In the genomic region with DNA sequence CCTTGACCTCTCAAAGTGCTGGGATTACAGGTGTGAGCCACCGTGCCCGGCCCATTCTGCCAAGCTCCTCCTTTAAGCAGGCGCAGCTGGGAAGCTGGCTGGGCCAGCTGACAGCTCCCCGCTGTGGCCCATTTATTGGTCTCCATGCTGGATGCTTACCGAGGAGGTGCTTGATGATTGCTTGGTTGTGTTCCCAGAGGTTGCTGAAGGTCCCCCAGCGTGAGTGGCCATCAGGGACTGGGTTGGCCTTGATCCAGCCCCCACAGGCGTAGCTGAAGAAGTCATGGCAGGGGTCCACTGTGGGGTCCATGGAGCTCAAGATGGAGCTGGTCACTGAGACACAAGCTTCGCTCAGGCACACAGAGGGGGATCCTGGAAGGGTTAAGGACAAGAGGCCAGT, we compare ENCODE assay signal across 16 cellular contexts. TPM values are rescaled to one million over a fixed set of nuclear protein-coding genes. Genes with fewer than 3 reads are reported as not detected.
DNase-seq lines count a peak whose midpoint lies in the region; ATAC-seq and TF ChIP-seq lines count a peak whose summit lies in the region.
"Had no signal": no experiment of that assay in that cellular context is flagged by ENCODE, and none has a peak within 500 bp of the region (broad histone marks: within the 10 kb centered on the region; RNA-seq: fewer than 3 reads in every experiment).

No MANE protein-coding gene starts in this region.

- H3F3A ChIP-seq in GM23338 (replicated peaks; ENCODE audit: low read depth): no peaks in the 10 kb centered on the region

- no peaks in the 10 kb centered on the region for H3K4me1 ChIP-seq in CD8-positive, alpha-beta T cell (ENCODE audit: insufficient read depth, low read length)
- no peaks in the 10 kb centered on the region for H3K4me1 ChIP-seq in GM23338 (ENCODE audit: insufficient read depth)

- peaks cover 14% of the 10 kb centered on the region for H3K36me3 ChIP-seq in CD8-positive, alpha-beta T cell (ENCODE audit: insufficient read depth, low read length)
- H3K36me3 ChIP-seq in GM23338 (ENCODE audit: insufficient read depth): no peaks in the 10 kb centered on the region

- H3K79me2 ChIP-seq in GM23338 (replicated peaks; ENCODE audit: insufficient read depth): no peaks in the 10 kb centered on the region

- 0 out of 2 replicates have a peak, but pooled peaks cover 4% of the 10 kb centered on the region for H4K20me1 ChIP-seq in GM23338 (replicated peaks; ENCODE audit: insufficient read depth)

- no peak for TF ChIP-seq POLR2A in GM18505 (IDR thresholded peaks at IDR 0.05; ENCODE audit: borderline replicate concordance, extremely low read depth, insufficient read depth, insufficient read length)

- POLR2A ChIA-PET in CD8-positive, alpha-beta T cell (lab: Charles Lee): interaction anchor here (1.2 to 3.2 kb wide), 2 partner anchors 21 to 73 kb away, joined by 3 to 19 read pairs; no protein-coding TSS in a partner anchor

- no peak overlapping the region for H3K27ac ChIP-seq in CD8-positive, alpha-beta T cell (ENCODE audit: low read depth, low read length)
- H3K27ac ChIP-seq in GM23338 (ENCODE audit: low read depth): no peak overlapping the region
- H3K27ac ChIP-seq in coronary artery: peak overlapping the region in 1 of 2 donors; percentile 1

- no peaks in the 10 kb centered on the region for H3K9me3 Mint-ChIP-seq in activated T-cell treated with anti-CD3 and anti-CD28 coated beads, Interleukin-2, amount 50 U/mL, for 72 hours
- H3K9me3 Mint-ChIP-seq in CD8-positive, alpha-beta T cell: no peaks in the 10 kb centered on the region
- no peaks in the 10 kb centered on the region for H3K9me3 Mint-ChIP-seq in GM23338

- no peaks in the 10 kb centered on the region for H3K9me2 ChIP-seq in GM23338 (ENCODE audit: insufficient read depth)

- peaks cover 7 to 40% of the 10 kb centered on the region in 2 donors for H3K36me3 Mint-ChIP-seq in activated T-cell treated with anti-CD3 and anti-CD28 coated beads, Interleukin-2, amount 50 U/mL, for 72 hours (ENCODE audit: insufficient read depth in 2 of 2)
- H3K36me3 Mint-ChIP-seq in CD8-positive, alpha-beta T cell: peaks cover 81% of the 10 kb centered on the region
- H3K36me3 Mint-ChIP-seq in GM23338 (ENCODE audit: low read depth): peaks cover 3% of the 10 kb centered on the region; the same call in 2 of the 3 replicates

- no peak overlapping the region for H3K4me2 ChIP-seq in GM23338

- DNase-seq in activated T-cell treated with anti-CD3 and anti-CD28 coated beads, Interleukin-2, amount 50 U/mL, for 72 hours: no peak
- no peak for DNase-seq in activated T-cell treated with anti-CD3 and anti-CD28 coated beads, Interleukin-2, amount 50 U/mL, for 1 hour
- DNase-seq in CD8-positive, alpha-beta T cell: no peak
- DNase-seq in GM23338 (ENCODE audit: low spot score): no peak
- peak; percentile 70 for DNase-seq in coronary artery (ENCODE audit: low spot score)
- DNase-seq in anterior cingulate cortex (lab: John Stamatoyannopoulos, UW): no peak
- DNase-seq: DMS53, KG1, NCI-H1048, NCI-H1694 treated with DMSO at 0.1 percent for 48 hours, NCI-H2107, NCI-H2227 treated with DMSO at 0.1 percent for 48 hours, NCI-H526, OCI-M1, SHP77 treated with DMSO at 0.1 percent for 48 hours had no signal

- H3K4me3 ChIP-seq in CD8-positive, alpha-beta T cell (ENCODE audit: low read depth, low read length): no peak overlapping the region
- H3K4me3 ChIP-seq in GM23338 (no peak overlapping the region), coronary artery (no peak overlapping the region)

- no peak for TF ChIP-seq CTCF in CD8-positive, alpha-beta T cell (IDR thresholded peaks at IDR 0.05)
- TF ChIP-seq CTCF in GM23338 (conservative IDR thresholded peaks at IDR 0.05; ENCODE audit: low read depth in 2 of 2) (no peak), coronary artery (IDR thresholded peaks at IDR 0.05) (no peak)

- H3K9me3 ChIP-seq in CD8-positive, alpha-beta T cell (ENCODE audit: low read length): no peaks in the 10 kb centered on the region

- no peaks in the 10 kb centered on the region for H3K27me3 Mint-ChIP-seq in activated T-cell treated with anti-CD3 and anti-CD28 coated beads, Interleukin-2, amount 50 U/mL, for 72 hours (ENCODE audit: low read depth)
- H3K27me3 Mint-ChIP-seq in CD8-positive, alpha-beta T cell (ENCODE audit: low read depth): no peaks in the 10 kb centered on the region
- H3K27me3 Mint-ChIP-seq in GM23338 (ENCODE audit: insufficient read depth, low read depth, poor library complexity): peaks cover 11% of the 10 kb centered on the region

- H3K4me3 Mint-ChIP-seq in activated T-cell treated with anti-CD3 and anti-CD28 coated beads, Interleukin-2, amount 50 U/mL, for 72 hours: no peak overlapping the region
- no peak overlapping the region for H3K4me3 Mint-ChIP-seq in CD8-positive, alpha-beta T cell
- H3K4me3 Mint-ChIP-seq in GM23338: no peak overlapping the region

- CTCF ChIA-PET in CD8-positive, alpha-beta T cell (lab: Charles Lee): interaction anchor here (7.0 to 7.7 kb wide), 3 partner anchors 14 to 95 kb away, joined by 90 to 125 read pairs (median 99); no protein-coding TSS in a partner anchor

- H3K4me1 Mint-ChIP-seq in activated T-cell treated with anti-CD3 and anti-CD28 coated beads, Interleukin-2, amount 50 U/mL, for 72 hours (ENCODE audit: low read depth): peaks cover 45% of the 10 kb centered on the region
- peaks cover 12% of the 10 kb centered on the region for H3K4me1 Mint-ChIP-seq in CD8-positive, alpha-beta T cell (ENCODE audit: low read depth)
- peaks cover 4% of the 10 kb centered on the region; the same call in 1 of the 3 replicates for H3K4me1 Mint-ChIP-seq in GM23338

- H3K27ac Mint-ChIP-seq in activated T-cell treated with anti-CD3 and anti-CD28 coated beads, Interleukin-2, amount 50 U/mL, for 72 hours: peak overlapping the region; percentile 33
- peak overlapping the region; percentile 55 for H3K27ac Mint-ChIP-seq in CD8-positive, alpha-beta T cell
- H3K27ac Mint-ChIP-seq in GM23338: peak overlapping the region; percentile 25; the same call in 1 of the 2 replicates

- intact Hi-C loops in CD8-positive, alpha-beta T cell (cut with DNase I, micrococcal nuclease): no loop called here

- no peak for ATAC-seq in activated T-cell treated with anti-CD3 and anti-CD28 coated beads, Interleukin-2, amount 50 U/mL, for 72 hours (replicated peaks in 1 of 2)
- ATAC-seq in CD8-positive, alpha-beta T cell: no peak
- ATAC-seq in GM23338 (no peak), GM18505 (IDR thresholded peaks at IDR 0.05; ENCODE audit: unreplicated experiment) (no peak)

- no peaks in the 10 kb centered on the region for H3K27me3 ChIP-seq in CD8-positive, alpha-beta T cell (ENCODE audit: insufficient read depth, low read length)
- H3K27me3 ChIP-seq in GM23338 (ENCODE audit: insufficient read depth): no peaks in the 10 kb centered on the region

- no peak overlapping the region for H2AFZ ChIP-seq in GM23338

TF ChIP-seq in GM23338, 12 proteins besides CTCF, POLR2A, EP300 and RAD21 (continues in another document):
- TF ChIP-seq NANOG (IDR thresholded peaks at IDR 0.05; ENCODE audit: borderline replicate concordance) (no peak), EZH2phosphoT487 (IDR thresholded peaks at IDR 0.05; ENCODE audit: unreplicated experiment) (no peak), ZNF331 (CRISPR knock-in tag; IDR thresholded peaks at IDR 0.05; ENCODE audit: low read depth) (no peak), EZH2 (IDR thresholded peaks at IDR 0.05; ENCODE audit: low read depth, unreplicated experiment) (no peak), ZNF114 (CRISPR knock-in tag; IDR thresholded peaks at IDR 0.05) (no peak)
- TF ChIP-seq, protein P1, sequence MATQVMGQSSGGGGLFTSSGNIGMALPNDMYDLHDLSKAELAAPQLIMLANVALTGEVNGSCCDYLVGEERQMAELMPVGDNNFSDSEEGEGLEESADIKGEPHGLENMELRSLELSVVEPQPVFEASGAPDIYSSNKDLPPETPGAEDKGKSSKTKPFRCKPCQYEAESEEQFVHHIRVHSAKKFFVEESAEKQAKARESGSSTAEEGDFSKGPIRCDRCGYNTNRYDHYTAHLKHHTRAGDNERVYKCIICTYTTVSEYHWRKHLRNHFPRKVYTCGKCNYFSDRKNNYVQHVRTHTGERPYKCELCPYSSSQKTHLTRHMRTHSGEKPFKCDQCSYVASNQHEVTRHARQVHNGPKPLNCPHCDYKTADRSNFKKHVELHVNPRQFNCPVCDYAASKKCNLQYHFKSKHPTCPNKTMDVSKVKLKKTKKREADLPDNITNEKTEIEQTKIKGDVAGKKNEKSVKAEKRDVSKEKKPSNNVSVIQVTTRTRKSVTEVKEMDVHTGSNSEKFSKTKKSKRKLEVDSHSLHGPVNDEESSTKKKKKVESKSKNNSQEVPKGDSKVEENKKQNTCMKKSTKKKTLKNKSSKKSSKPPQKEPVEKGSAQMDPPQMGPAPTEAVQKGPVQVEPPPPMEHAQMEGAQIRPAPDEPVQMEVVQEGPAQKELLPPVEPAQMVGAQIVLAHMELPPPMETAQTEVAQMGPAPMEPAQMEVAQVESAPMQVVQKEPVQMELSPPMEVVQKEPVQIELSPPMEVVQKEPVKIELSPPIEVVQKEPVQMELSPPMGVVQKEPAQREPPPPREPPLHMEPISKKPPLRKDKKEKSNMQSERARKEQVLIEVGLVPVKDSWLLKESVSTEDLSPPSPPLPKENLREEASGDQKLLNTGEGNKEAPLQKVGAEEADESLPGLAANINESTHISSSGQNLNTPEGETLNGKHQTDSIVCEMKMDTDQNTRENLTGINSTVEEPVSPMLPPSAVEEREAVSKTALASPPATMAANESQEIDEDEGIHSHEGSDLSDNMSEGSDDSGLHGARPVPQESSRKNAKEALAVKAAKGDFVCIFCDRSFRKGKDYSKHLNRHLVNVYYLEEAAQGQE (IDR thresholded peaks at IDR 0.05; ENCODE audit: unreplicated experiment): no peak

RNA-seq across cellular contexts. Expression of a gene that starts 17.7 kb away (rescaled TPM):
- total RNA-seq in activated T-cell treated with anti-CD3 and anti-CD28 coated beads, Interleukin-2, amount 50 U/mL, for 72 hours: 100 to 1,000 TPM; 159 to 193 TPM
- total RNA-seq in CD8-positive, alpha-beta T cell: 10 to 100 TPM; 55.0 to 56.0 TPM
- 45.0 and 48.0 TPM in 2 replicates for total RNA-seq in GM23338 (2014; rRNA removed; shearing (Covaris generic))
- 10.4 and 11.0 TPM in 2 replicates for polyA plus RNA-seq in GM23338 (2016; fragmentation: Nextera tagmentation; extraction: Ambion mirVana)
